8 cellular contexts compared by ENCODE assay signal in the genomic region with DNA sequence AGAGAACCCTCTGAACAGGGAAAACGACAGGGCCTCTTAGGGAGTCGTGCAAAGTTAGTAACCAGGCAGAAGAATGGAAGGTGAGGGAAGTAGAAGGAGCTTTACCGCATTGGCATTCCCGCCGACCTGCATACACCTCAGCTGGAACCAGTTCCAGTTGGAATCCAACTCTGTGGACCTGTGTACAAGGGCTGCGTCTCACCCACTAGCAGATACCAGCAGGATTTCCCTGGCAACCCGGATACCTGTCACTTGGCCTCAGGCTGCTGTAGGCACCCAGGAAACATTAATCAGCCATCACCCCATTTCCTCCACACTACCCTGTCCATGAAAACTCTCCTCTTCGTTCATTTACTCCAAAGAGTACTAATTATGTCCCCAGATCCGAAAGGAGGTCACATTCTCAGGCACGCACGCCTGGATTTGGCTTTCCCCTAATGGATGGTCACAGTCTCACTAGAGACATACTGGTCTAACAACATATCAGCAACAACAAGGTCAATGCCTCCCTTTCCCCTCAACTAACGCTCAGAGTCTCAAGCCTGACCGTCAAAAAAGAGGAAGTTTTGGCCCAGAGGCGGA. TPM values are rescaled to one million over a fixed set of nuclear protein-coding genes. Genes with fewer than 3 reads are reported as not detected.
DNase-seq lines count a peak whose midpoint lies in the region; ATAC-seq and TF ChIP-seq lines count a peak whose summit lies in the region.

No MANE protein-coding gene starts in this region.

- H3K4me1 ChIP-seq in cardiac muscle cell (ENCODE audit: low read depth) (peaks cover 12% of the 10 kb centered on the region), right lobe of liver (peaks cover 0 to 56% (median 11%) of the 10 kb centered on the region in 4 donors), uterus (peaks cover 3 to 26% of the 10 kb centered on the region in 2 donors)

- no peaks in the 10 kb centered on the region for H3K9me3 Mint-ChIP-seq in activated naive CD8-positive, alpha-beta T cell treated with anti-CD3 and anti-CD28 coated beads for 36 hours

- DNase-seq in cardiac muscle cell (ENCODE audit: low read depth in 1 of 2, low spot score in 1 of 2): no peak
- no peak for DNase-seq in Right ventricle myocardium superior
- DNase-seq in activated naive CD8-positive, alpha-beta T cell treated with anti-CD3 and anti-CD28 coated beads for 36 hours: no peak
- DNase-seq in right lobe of liver: no peak
- DNase-seq in uterus: no peak
- no peak for DNase-seq in central memory CD4-positive, alpha-beta T cell

- H3K4me3 ChIP-seq in cardiac muscle cell: peak overlapping the region; percentile 83
- H3K4me3 ChIP-seq in right lobe of liver: peak overlapping the region; percentile 85 to 97 (median 92)
- H3K4me3 ChIP-seq in uterus: peak overlapping the region; percentile 86 to 99

- intact Hi-C loops in Right ventricle myocardium superior (cut with DNase I) (loop anchor here (2.0 to 5.0 kb wide), 2 partner anchors 39 to 181 kb away; a partner anchor contains a TSS), right lobe of liver (cut with DNase I) (no loop called here), uterus (cut with DNase I; ENCODE audit: low total_unique reads) (loop anchor here (10.0 kb wide), 1 partner anchor 89 kb away; no protein-coding TSS in a partner anchor)

- peak overlapping the region; percentile 98 for H3K27ac Mint-ChIP-seq in activated naive CD8-positive, alpha-beta T cell treated with anti-CD3 and anti-CD28 coated beads for 36 hours

- no peaks in the 10 kb centered on the region for H3K9me3 ChIP-seq in cardiac muscle cell (ENCODE audit: low read depth)
- H3K9me3 ChIP-seq in right lobe of liver: no peaks in the 10 kb centered on the region
- no peaks in the 10 kb centered on the region for H3K9me3 ChIP-seq in uterus

- ATAC-seq in Right ventricle myocardium superior (ENCODE audit: poor library complexity): no peak
- no peak for ATAC-seq in right lobe of liver
- no peak for ATAC-seq in GM19463 (IDR thresholded peaks at IDR 0.05; ENCODE audit: unreplicated experiment)
- no peak for ATAC-seq in HG03439 (IDR thresholded peaks at IDR 0.05; ENCODE audit: unreplicated experiment)

- peak overlapping the region; percentile 98 for H3K27ac ChIP-seq in cardiac muscle cell
- peak overlapping the region; percentile 96 to 98 (median 96) for H3K27ac ChIP-seq in right lobe of liver
- H3K27ac ChIP-seq in uterus: peak overlapping the region; percentile 98 to 99

- H3K36me3 Mint-ChIP-seq in activated naive CD8-positive, alpha-beta T cell treated with anti-CD3 and anti-CD28 coated beads for 36 hours: peaks cover 16% of the 10 kb centered on the region

- H3K36me3 ChIP-seq in cardiac muscle cell (peaks cover 37% of the 10 kb centered on the region), right lobe of liver (peaks cover 0 to 38% (median 17%) of the 10 kb centered on the region in 4 donors), uterus (no peaks in the 10 kb centered on the region)

- H3K27me3 ChIP-seq in cardiac muscle cell (no peaks in the 10 kb centered on the region), right lobe of liver (no peaks in the 10 kb centered on the region), uterus (no peaks in the 10 kb centered on the region)

- peaks cover 41% of the 10 kb centered on the region for H3K4me1 Mint-ChIP-seq in activated naive CD8-positive, alpha-beta T cell treated with anti-CD3 and anti-CD28 coated beads for 36 hours

- 8% methylated on average over 11 of the region's 14 CpGs for WGBS in right lobe of liver (ENCODE audit: insufficient coverage, low coverage, low lambda C conversion rate, missing lambda C conversion rate)

- no peak for TF ChIP-seq POLR2A in right lobe of liver (IDR thresholded peaks at IDR 0.05)
- no peak for TF ChIP-seq POLR2A in uterus (IDR thresholded peaks at IDR 0.05)

- peaks cover 3% of the 10 kb centered on the region for H3K27me3 Mint-ChIP-seq in activated naive CD8-positive, alpha-beta T cell treated with anti-CD3 and anti-CD28 coated beads for 36 hours

- TF ChIP-seq CTCF in cardiac muscle cell (IDR thresholded peaks at IDR 0.05; ENCODE audit: low read depth, low read length) (no peak), right lobe of liver (IDR thresholded peaks at IDR 0.05) (no peak), uterus (IDR thresholded peaks at IDR 0.05) (no peak)

- H3K4me3 Mint-ChIP-seq in activated naive CD8-positive, alpha-beta T cell treated with anti-CD3 and anti-CD28 coated beads for 36 hours: peak overlapping the region; percentile 98

RNA-seq across cellular contexts. Expression of a gene that starts 0.8 kb away (rescaled TPM):
- total RNA-seq in cardiac muscle cell (136 and 143 TPM in 2 replicates), Right ventricle myocardium superior (46.1 TPM), right lobe of liver (10 to 100 TPM; 37.7 to 64.4 (median 62.1) TPM), uterus (100 to 1,000 TPM in 3 of 4 donors, 10 to 100 TPM in 1; 57.4 to 243 (median 151) TPM)
- 107 and 126 TPM in 2 replicates for polyA plus RNA-seq in cardiac muscle cell
- total RNA-seq in activated naive CD8-positive, alpha-beta T cell treated with anti-CD3 and anti-CD28 coated beads for 36 hours: 10 to 100 TPM; 87.6 to 92.6 TPM

RNA-seq across cellular contexts. Expression of a gene that starts 10.4 kb away (rescaled TPM):
- total RNA-seq in cardiac muscle cell: 62.6 and 113 TPM in 2 replicates
- polyA plus RNA-seq in cardiac muscle cell: 79.8 and 116 TPM in 2 replicates
- 175 TPM for total RNA-seq in Right ventricle myocardium superior
- 1 to 10 TPM; 6.8 to 7.0 TPM for total RNA-seq in activated naive CD8-positive, alpha-beta T cell treated with anti-CD3 and anti-CD28 coated beads for 36 hours
- 10 to 100 TPM in 5 of 6 experiments, 1 to 10 TPM in 1; 9.6 to 31.1 (median 25.0) TPM for total RNA-seq in right lobe of liver
- 10 to 100 TPM; 28.1 to 80.3 (median 47.1) TPM for total RNA-seq in uterus

RNA-seq across cellular contexts. Expression of a gene that starts 38.9 kb away (rescaled TPM):
- total RNA-seq in cardiac muscle cell: 45.1 and 79.4 TPM in 2 replicates
- 40.5 and 65.2 TPM in 2 replicates for polyA plus RNA-seq in cardiac muscle cell
- 9.3 TPM for total RNA-seq in Right ventricle myocardium superior
- 100 to 1,000 TPM; 111 to 112 TPM for total RNA-seq in activated naive CD8-positive, alpha-beta T cell treated with anti-CD3 and anti-CD28 coated beads for 36 hours
- total RNA-seq in right lobe of liver: 10 to 100 TPM; 13.1 to 24.2 (median 13.8) TPM
- 10 to 100 TPM; 13.8 to 65.9 (median 23.8) TPM for total RNA-seq in uterus

Comparison
In these comparisons a context has a peak if more than half of its experiments do, and no peak if none do; other contexts are left out.
1. intact Hi-C loops: an anchor here in Right ventricle myocardium superior (2.0 to 5.0 kb wide) and uterus (10.0 kb wide); none called in right lobe of liver.